ENCODE assay signal across 9 cellular contexts in the genomic region with DNA sequence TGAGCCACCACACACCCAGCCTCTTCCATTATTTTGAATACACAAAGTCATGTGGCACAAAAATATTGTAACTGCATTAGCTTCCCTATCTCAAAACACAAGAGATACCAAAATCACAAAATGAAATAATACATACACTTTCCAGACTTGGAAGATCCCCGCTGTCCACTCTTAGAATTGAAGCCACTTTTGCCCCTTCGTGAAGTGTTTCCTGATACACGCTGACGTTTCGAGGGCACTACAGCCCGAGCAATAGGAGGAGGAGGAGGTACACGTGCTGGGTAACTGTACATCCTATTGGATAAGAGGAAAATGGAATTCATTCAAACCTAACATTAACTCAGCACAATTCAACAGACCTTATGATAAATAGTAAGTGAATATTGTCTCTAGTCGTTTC. TPM values are rescaled to one million over a fixed set of nuclear protein-coding genes. Genes with fewer than 3 reads are reported as not detected.
"Had no signal": no experiment of that assay in that cellular context is flagged by ENCODE, and none has a peak within 500 bp of the region (broad histone marks: within the 10 kb centered on the region; RNA-seq: fewer than 3 reads in every experiment).

No MANE protein-coding gene starts in this region.

RNA-seq across cellular contexts. Expression of gene OR5AU1, which starts 57.0 kb away (rescaled TPM):
- total RNA-seq: activated T-helper 17 cell treated with anti-CD3 and anti-CD28 coated beads, Interleukin-2, amount 50 U/mL, for 72 hours; ascending aorta; body of pancreas; LHCN-M2; M059J; Peyer's patch; Right ventricle myocardium superior; SJCRH30 had no signal
- polyA plus RNA-seq: IgD-negative memory B cell had no signal
